Comparison of ENCODE assay signal across 8 cellular contexts in the genomic region with DNA sequence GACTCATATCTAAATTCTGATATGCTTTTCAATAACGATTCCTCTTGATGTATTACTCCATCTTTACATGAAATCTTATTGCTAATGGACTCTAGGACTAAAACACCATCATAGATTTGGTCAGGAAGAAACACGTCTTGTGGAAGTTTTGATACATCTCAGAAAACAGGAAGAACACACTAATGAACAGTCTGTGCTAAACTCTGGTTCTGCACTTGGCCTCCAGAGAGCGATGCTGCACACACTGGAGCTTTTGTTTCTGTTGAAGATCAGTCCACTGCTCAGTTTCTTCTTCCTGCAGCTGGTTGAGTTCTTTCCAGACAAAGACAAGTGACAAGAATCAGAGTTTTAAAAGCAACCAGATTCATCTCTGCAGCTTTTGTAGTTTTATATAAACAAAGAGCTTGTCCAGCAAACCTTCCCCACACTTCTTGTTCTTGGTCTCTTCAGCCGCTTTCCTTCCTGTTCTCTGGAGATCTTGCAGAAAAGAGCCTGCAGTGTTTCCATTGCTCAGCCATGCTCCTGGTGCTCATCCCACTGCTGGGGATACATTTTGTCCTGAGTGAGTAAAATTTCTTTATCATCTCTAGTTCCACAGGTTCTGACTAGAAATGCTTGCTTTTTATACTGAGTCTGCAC.
A peak's percentile ranks its signal among the peaks of the same experiment; 100 is the strongest.
DNase-seq lines count a peak whose midpoint lies in the region; ATAC-seq, FAIRE-seq and TF ChIP-seq lines count a peak whose summit lies in the region.

No MANE protein-coding gene starts in this region.

- H3K4me1 ChIP-seq in SK-N-SH (ENCODE audit: control insufficient read depth in 1 of 2, insufficient read depth in 2 of 2, low read depth in 1 of 2, low read length in 1 of 2), result no peaks in the 10 kb centered on the region

- H3K27me3 ChIP-seq in SK-N-SH (ENCODE audit: insufficient read depth) (no peaks in the 10 kb centered on the region), brain microvascular endothelial cell (replicated peaks) (no peaks in the 10 kb centered on the region)

- no peaks in the 10 kb centered on the region for H3K36me3 ChIP-seq in SK-N-SH (replicated peaks in 1 of 2; ENCODE audit: control insufficient read depth in 1 of 2, insufficient read depth in 2 of 2, low read length in 1 of 2)
- H3K36me3 ChIP-seq in brain microvascular endothelial cell (replicated peaks), result no peaks in the 10 kb centered on the region

- 8% methylated on average over 4 of the region's 4 CpGs for WGBS in SK-N-SH (ENCODE audit: low lambda C conversion rate)

- H3K4me3 ChIP-seq in SK-N-SH (ENCODE audit: low read depth in 2 of 2, low read length in 1 of 2), result no peak overlapping the region
- H3K4me3 ChIP-seq in brain microvascular endothelial cell (ENCODE audit: low read depth, low read length), result no peak overlapping the region

- TF ChIP-seq CTCF in SK-N-SH (IDR thresholded peaks at IDR 0.05), result peak; percentile 57
- TF ChIP-seq CTCF in brain microvascular endothelial cell (IDR thresholded peaks at IDR 0.05; ENCODE audit: low read depth, low read length, missing control alignments), result peak; percentile 5

- no peaks in the 10 kb centered on the region for H3F3A ChIP-seq in SK-N-SH (replicated peaks; ENCODE audit: insufficient read depth)

- no peak overlapping the region for H2AFZ ChIP-seq in SK-N-SH (ENCODE audit: low read depth)

- no peak overlapping the region for H3K4me2 ChIP-seq in SK-N-SH

- H3K9me3 ChIP-seq in SK-N-SH, result no peaks in the 10 kb centered on the region

- no peaks in the 10 kb centered on the region for H3K9me2 ChIP-seq in SK-N-SH

- POLR2A ChIA-PET in SK-N-SH (lab: Yijun Ruan, JAX), result no interaction called here

- peak; percentile 82 for FAIRE-seq in GM18507 (lab: Jason Lieb, UNC)
- no peak for FAIRE-seq in HTR-8/SVneo (lab: Jason Lieb, UNC)

- CTCF ChIA-PET in SK-N-SH (lab: Yijun Ruan, JAX), result no interaction called here

- in situ Hi-C loops in brain microvascular endothelial cell (cut with HindIII; ENCODE audit: low pct_ligation_motif_present, low sequenced_read_pairs), result no loop called here

- no peaks in the 10 kb centered on the region for H3K79me2 ChIP-seq in SK-N-SH (ENCODE audit: insufficient read depth)

- H4K20me1 ChIP-seq in SK-N-SH (ENCODE audit: insufficient read depth), result no peaks in the 10 kb centered on the region

- no peak for TF ChIP-seq EP300 in SK-N-SH (IDR thresholded peaks at IDR 0.05; ENCODE audit: borderline replicate concordance in 1 of 2, low read depth in 1 of 2, low read length in 1 of 2)

- no peak for DNase-seq in GM18507 (ENCODE audit: extremely low spot score, insufficient read length, low read depth)
- no peak for DNase-seq in SK-N-SH
- no peak for DNase-seq in brain microvascular endothelial cell
- DNase-seq in pons (ENCODE audit: low spot score), result peak; percentile 71
- DNase-seq in NOMO-1 treated with DMSO at 0.1 percent for 48 hours (lab: John Stamatoyannopoulos, UW; ENCODE audit: unreplicated experiment), result no peak
- no peak for DNase-seq in HTR-8/SVneo (ENCODE audit: insufficient read length, low spot score)

- no peak overlapping the region for H3K27ac ChIP-seq in SK-N-SH (ENCODE audit: low read depth in 2 of 2, low read length in 1 of 2)
- H3K27ac ChIP-seq in brain microvascular endothelial cell, result no peak overlapping the region

- no peak for TF ChIP-seq RAD21 in SK-N-SH (IDR thresholded peaks at IDR 0.05; ENCODE audit: low read length)

- no peak overlapping the region for H3K9ac ChIP-seq in SK-N-SH

- ATAC-seq in GM21367 (IDR thresholded peaks at IDR 0.05; ENCODE audit: unreplicated experiment) (no peak), HG03342 (IDR thresholded peaks at IDR 0.05; ENCODE audit: unreplicated experiment) (no peak)

TF ChIP-seq in SK-N-SH, 30 proteins besides CTCF, POLR2A, EP300 and RAD21:
- TF ChIP-seq POLR2AphosphoS5 (IDR thresholded peaks at IDR 0.05; ENCODE audit: low read depth, low read length), result no peak
- TF ChIP-seq RFX5 (IDR thresholded peaks at IDR 0.05; ENCODE audit: low read length), result no peak
- TF ChIP-seq, protein P1, sequence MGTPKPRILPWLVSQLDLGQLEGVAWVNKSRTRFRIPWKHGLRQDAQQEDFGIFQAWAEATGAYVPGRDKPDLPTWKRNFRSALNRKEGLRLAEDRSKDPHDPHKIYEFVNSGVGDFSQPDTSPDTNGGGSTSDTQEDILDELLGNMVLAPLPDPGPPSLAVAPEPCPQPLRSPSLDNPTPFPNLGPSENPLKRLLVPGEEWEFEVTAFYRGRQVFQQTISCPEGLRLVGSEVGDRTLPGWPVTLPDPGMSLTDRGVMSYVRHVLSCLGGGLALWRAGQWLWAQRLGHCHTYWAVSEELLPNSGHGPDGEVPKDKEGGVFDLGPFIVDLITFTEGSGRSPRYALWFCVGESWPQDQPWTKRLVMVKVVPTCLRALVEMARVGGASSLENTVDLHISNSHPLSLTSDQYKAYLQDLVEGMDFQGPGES (IDR thresholded peaks at IDR 0.05; ENCODE audit: low read depth, low read length), result no peak
- TF ChIP-seq, protein P2, sequence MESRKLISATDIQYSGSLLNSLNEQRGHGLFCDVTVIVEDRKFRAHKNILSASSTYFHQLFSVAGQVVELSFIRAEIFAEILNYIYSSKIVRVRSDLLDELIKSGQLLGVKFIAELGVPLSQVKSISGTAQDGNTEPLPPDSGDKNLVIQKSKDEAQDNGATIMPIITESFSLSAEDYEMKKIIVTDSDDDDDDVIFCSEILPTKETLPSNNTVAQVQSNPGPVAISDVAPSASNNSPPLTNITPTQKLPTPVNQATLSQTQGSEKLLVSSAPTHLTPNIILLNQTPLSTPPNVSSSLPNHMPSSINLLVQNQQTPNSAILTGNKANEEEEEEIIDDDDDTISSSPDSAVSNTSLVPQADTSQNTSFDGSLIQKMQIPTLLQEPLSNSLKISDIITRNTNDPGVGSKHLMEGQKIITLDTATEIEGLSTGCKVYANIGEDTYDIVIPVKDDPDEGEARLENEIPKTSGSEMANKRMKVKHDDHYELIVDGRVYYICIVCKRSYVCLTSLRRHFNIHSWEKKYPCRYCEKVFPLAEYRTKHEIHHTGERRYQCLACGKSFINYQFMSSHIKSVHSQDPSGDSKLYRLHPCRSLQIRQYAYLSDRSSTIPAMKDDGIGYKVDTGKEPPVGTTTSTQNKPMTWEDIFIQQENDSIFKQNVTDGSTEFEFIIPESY (IDR thresholded peaks at IDR 0.05; ENCODE audit: borderline replicate concordance, low read depth), result no peak
- no peak for TF ChIP-seq SIN3A (IDR thresholded peaks at IDR 0.05; ENCODE audit: borderline replicate concordance, low read depth, low read length)
- TF ChIP-seq, protein P3, sequence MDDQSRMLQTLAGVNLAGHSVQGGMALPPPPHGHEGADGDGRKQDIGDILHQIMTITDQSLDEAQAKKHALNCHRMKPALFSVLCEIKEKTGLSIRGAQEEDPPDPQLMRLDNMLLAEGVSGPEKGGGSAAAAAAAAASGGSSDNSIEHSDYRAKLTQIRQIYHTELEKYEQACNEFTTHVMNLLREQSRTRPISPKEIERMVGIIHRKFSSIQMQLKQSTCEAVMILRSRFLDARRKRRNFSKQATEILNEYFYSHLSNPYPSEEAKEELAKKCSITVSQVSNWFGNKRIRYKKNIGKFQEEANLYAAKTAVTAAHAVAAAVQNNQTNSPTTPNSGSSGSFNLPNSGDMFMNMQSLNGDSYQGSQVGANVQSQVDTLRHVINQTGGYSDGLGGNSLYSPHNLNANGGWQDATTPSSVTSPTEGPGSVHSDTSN (IDR thresholded peaks at IDR 0.05), result no peak
- TF ChIP-seq TCF12 (IDR thresholded peaks at IDR 0.05), result no peak
- TF ChIP-seq TAF1 (IDR thresholded peaks at IDR 0.05; ENCODE audit: borderline replicate concordance, low read depth, low read length), result no peak
- TF ChIP-seq GATA2 (CRISPR knock-in tag; IDR thresholded peaks at IDR 0.05), result no peak
- TF ChIP-seq YY1 (IDR thresholded peaks at IDR 0.05; ENCODE audit: low read depth), result no peak
- TF ChIP-seq CHD2 (IDR thresholded peaks at IDR 0.05; ENCODE audit: low read length, partially characterized antibody), result no peak
- TF ChIP-seq JUND (IDR thresholded peaks at IDR 0.05), result no peak
- no peak for TF ChIP-seq MXI1 (IDR thresholded peaks at IDR 0.05; ENCODE audit: low read depth, low read length)
- TF ChIP-seq GABPA (IDR thresholded peaks at IDR 0.05; ENCODE audit: low read depth), result no peak
- TF ChIP-seq ELF1 (IDR thresholded peaks at IDR 0.05), result no peak
- TF ChIP-seq, protein P4, sequence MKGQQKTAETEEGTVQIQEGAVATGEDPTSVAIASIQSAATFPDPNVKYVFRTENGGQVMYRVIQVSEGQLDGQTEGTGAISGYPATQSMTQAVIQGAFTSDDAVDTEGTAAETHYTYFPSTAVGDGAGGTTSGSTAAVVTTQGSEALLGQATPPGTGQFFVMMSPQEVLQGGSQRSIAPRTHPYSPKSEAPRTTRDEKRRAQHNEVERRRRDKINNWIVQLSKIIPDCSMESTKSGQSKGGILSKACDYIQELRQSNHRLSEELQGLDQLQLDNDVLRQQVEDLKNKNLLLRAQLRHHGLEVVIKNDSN (IDR thresholded peaks at IDR 0.05; ENCODE audit: borderline replicate concordance, low read depth), result no peak
- no peak for TF ChIP-seq MEF2A (IDR thresholded peaks at IDR 0.05; ENCODE audit: borderline replicate concordance, low read depth)
- TF ChIP-seq FOXM1 (IDR thresholded peaks at IDR 0.05; ENCODE audit: low read depth), result no peak
- TF ChIP-seq NRF1 (IDR thresholded peaks at IDR 0.05; ENCODE audit: low read depth, low read length), result no peak
- TF ChIP-seq FOXJ3 (CRISPR knock-in tag; IDR thresholded peaks at IDR 0.05), result no peak
